In the genomic region with DNA sequence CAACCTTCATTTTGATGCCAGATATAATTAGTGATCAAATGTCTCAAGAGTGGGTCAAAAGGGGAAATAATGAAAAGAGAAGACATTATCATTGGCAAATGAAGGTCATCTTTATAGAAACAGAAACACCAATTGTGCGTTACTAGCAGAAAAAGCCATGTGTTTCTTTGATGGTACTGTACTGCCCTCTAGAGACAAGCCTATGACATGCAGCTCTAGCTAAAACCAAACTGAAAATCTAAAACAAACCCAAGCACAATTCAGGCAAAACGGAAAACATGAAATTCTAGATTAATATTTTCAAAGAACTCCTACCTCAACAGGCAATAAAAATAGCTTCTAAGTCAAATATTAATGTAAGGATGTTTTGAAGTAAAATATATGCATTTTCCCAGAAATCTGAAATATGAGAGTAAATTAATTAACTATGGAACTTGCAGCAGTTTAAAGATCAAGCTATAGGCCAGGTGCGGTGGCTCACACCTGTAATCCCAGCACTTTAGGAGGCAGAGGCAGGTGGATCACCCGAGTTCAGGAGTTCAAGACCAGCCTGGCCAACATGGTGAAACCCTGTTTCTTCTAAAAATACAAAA, we compare ENCODE assay signal across 7 cellular contexts.
DNase-seq lines count a peak whose midpoint lies in the region; FAIRE-seq and TF ChIP-seq lines count a peak whose summit lies in the region.

No MANE protein-coding gene starts in this region.

- H3K79me2 ChIP-seq in OCI-LY7 (ENCODE audit: insufficient read depth, low read depth, low read length) (no peaks in the 10 kb centered on the region), endothelial cell of umbilical vein (ENCODE audit: control insufficient read depth, insufficient read depth, low read length) (no peaks in the 10 kb centered on the region)

- H3K27ac ChIP-seq in OCI-LY7 (ENCODE audit: low read depth, low read length, poor library complexity, severe bottlenecking) (no peak overlapping the region), endothelial cell of umbilical vein (ENCODE audit: insufficient read depth, low read depth, low read length) (no peak overlapping the region)

- FAIRE-seq in endothelial cell of umbilical vein (lab: Jason Lieb, UNC): peak; percentile 87

- no peak overlapping the region for H3K9ac ChIP-seq in endothelial cell of umbilical vein (replicated peaks; ENCODE audit: extremely low read depth, insufficient read depth, low read length)

- TF ChIP-seq EP300 in Ishikawa (IDR thresholded peaks at IDR 0.05; ENCODE audit: borderline replicate concordance): no peak

- TF ChIP-seq CTCF in GM20000 (IDR thresholded peaks at IDR 0.05; ENCODE audit: extremely low read depth, missing control alignments): peak; percentile 85
- TF ChIP-seq CTCF in OCI-LY7 (conservative IDR thresholded peaks at IDR 0.05; ENCODE audit: low read length): peak; percentile 97
- peak; percentile 53 to 75 for TF ChIP-seq CTCF in endothelial cell of umbilical vein (IDR thresholded peaks at IDR 0.05; ENCODE audit: extremely low read depth in 1 of 2, insufficient read depth in 1 of 2, low read depth in 1 of 2, low read length in 2 of 2)

- peak; percentile 93 for TF ChIP-seq RAD21 in Ishikawa (IDR thresholded peaks at IDR 0.05; ENCODE audit: low read depth)

- CTCF ChIA-PET in OCI-LY7 (lab: Charles Lee; ENCODE audit: unreplicated experiment) (no interaction called here), endothelial cell of umbilical vein (lab: Charles Lee) (interaction anchor here (0.8 to 1.9 kb wide), 11 partner anchors 11 to 422 kb away, joined by 3 to 16 read pairs (median 3); no protein-coding TSS in a partner anchor)

- H2AFZ ChIP-seq in OCI-LY7 (ENCODE audit: low read length): peak overlapping the region; percentile 37; the same call in 1 of the 2 replicates
- no peak overlapping the region for H2AFZ ChIP-seq in endothelial cell of umbilical vein (ENCODE audit: low read depth, low read length)
- H2AFZ ChIP-seq in neuron (ENCODE audit: low read depth, low read length): peak overlapping the region; percentile 21

- dilution Hi-C loops in endothelial cell of umbilical vein (cut with MboI; ENCODE audit: extremely low pct_ligation_motif_present, low sequenced_read_pairs): no loop called here

- peak; percentile 47 for DNase-seq in EH (ENCODE audit: low read depth)
- peak; percentile 49 for DNase-seq in GM20000 (ENCODE audit: low spot score)
- DNase-seq in OCI-LY7 (ENCODE audit: low spot score): peak; percentile 58
- peak; percentile 38 for DNase-seq in endothelial cell of umbilical vein (ENCODE audit: low read depth, low spot score)
- DNase-seq in activated CD4-positive, CD25-positive, alpha-beta regulatory T cell (lab: John Stamatoyannopoulos, UW): no peak

- no peak for TF ChIP-seq POLR2A in endothelial cell of umbilical vein (IDR thresholded peaks at IDR 0.05; ENCODE audit: low read depth, low read length)

- POLR2A ChIA-PET in OCI-LY7 (lab: Charles Lee): interaction anchor here (0.8 to 1.4 kb wide), 2 partner anchors 450 to 451 kb away, joined by 3 read pairs; no protein-coding TSS in a partner anchor
- POLR2A ChIA-PET in endothelial cell of umbilical vein (lab: Charles Lee): no interaction called here

- H3K27me3 ChIP-seq in endothelial cell of umbilical vein (ENCODE audit: control insufficient read depth in 2 of 2, insufficient read depth in 2 of 2, low read length in 2 of 2) (no peaks in the 10 kb centered on the region), neuron (ENCODE audit: insufficient read depth, low read length) (no peaks in the 10 kb centered on the region)

- H3K4me1 ChIP-seq in OCI-LY7 (ENCODE audit: insufficient read depth, low read length, poor library complexity, severe bottlenecking): no peaks in the 10 kb centered on the region
- H3K4me1 ChIP-seq in endothelial cell of umbilical vein (ENCODE audit: control insufficient read depth, extremely low read depth, insufficient read depth, low read length): no peaks in the 10 kb centered on the region
- H3K4me1 ChIP-seq in neuron (ENCODE audit: insufficient read depth, low read length): no peaks in the 10 kb centered on the region

- H3K9me1 ChIP-seq in endothelial cell of umbilical vein (replicated peaks; ENCODE audit: control insufficient read depth, extremely low read depth, insufficient read depth, low read length): no peaks in the 10 kb centered on the region

- intact Hi-C loops in OCI-LY7 (cut with micrococcal nuclease; ENCODE audit: unreplicated experiment): no loop called here
- intact Hi-C loops in endothelial cell of umbilical vein (cut with micrococcal nuclease): loop anchor here (1.0 kb wide), 1 partner anchor 422 kb away; no protein-coding TSS in a partner anchor

- H3K9me2 ChIP-seq in OCI-LY7 (ENCODE audit: insufficient read depth, low read length): no peaks in the 10 kb centered on the region

- no peaks in the 10 kb centered on the region for H4K20me1 ChIP-seq in OCI-LY7 (ENCODE audit: insufficient read depth, low read length)
- H4K20me1 ChIP-seq in endothelial cell of umbilical vein (replicated peaks; ENCODE audit: control insufficient read depth, extremely low read depth, insufficient read depth, low read length): no peaks in the 10 kb centered on the region

- H3K36me3 ChIP-seq in OCI-LY7 (ENCODE audit: insufficient read depth, low read length) (no peaks in the 10 kb centered on the region), endothelial cell of umbilical vein (ENCODE audit: control insufficient read depth in 2 of 2, extremely low read depth in 1 of 2, insufficient read depth in 2 of 2, low read length in 2 of 2) (no peaks in the 10 kb centered on the region), neuron (ENCODE audit: insufficient read depth, low read length) (no peaks in the 10 kb centered on the region)

- no peaks in the 10 kb centered on the region for H3K9me3 ChIP-seq in OCI-LY7 (ENCODE audit: low read length)
- H3K9me3 ChIP-seq in endothelial cell of umbilical vein (replicated peaks; ENCODE audit: control insufficient read depth, insufficient read depth, low read length): no peaks in the 10 kb centered on the region
- H3K9me3 ChIP-seq in neuron (ENCODE audit: low read length): no peaks in the 10 kb centered on the region

- peak overlapping the region; percentile 9; the same call in 1 of the 2 replicates for H3K4me2 ChIP-seq in OCI-LY7 (ENCODE audit: low read length)
- H3K4me2 ChIP-seq in endothelial cell of umbilical vein (ENCODE audit: insufficient read depth, low read length): no peak overlapping the region

- no peak overlapping the region for H3K4me3 ChIP-seq in OCI-LY7 (ENCODE audit: low read depth, low read length, poor library complexity, severe bottlenecking)
- no peak overlapping the region for H3K4me3 ChIP-seq in endothelial cell of umbilical vein (replicated peaks in 1 of 3; ENCODE audit: insufficient read depth in 1 of 3, low read depth in 1 of 3, low read length in 3 of 3)
- H3K4me3 ChIP-seq in neuron (ENCODE audit: low read length): no peak overlapping the region

- BruUV-seq in OCI-LY7 (replicated peaks; lab: Mats Ljungman, UMichigan) (no TSS peak), endothelial cell of umbilical vein (replicated peaks; lab: Mats Ljungman, UMichigan) (no TSS peak)

TF ChIP-seq in Ishikawa, 13 proteins besides CTCF, POLR2A, EP300 and RAD21 (continues in another document):
- no peak for TF ChIP-seq ZBTB7A (IDR thresholded peaks at IDR 0.05; ENCODE audit: low read depth)
- TF ChIP-seq TEAD4 (IDR thresholded peaks at IDR 0.05): no peak
- no peak for TF ChIP-seq NFIC (IDR thresholded peaks at IDR 0.05)
- no peak for TF ChIP-seq YY1 (IDR thresholded peaks at IDR 0.05; ENCODE audit: low read depth)

TF ChIP-seq in endothelial cell of umbilical vein, 7 proteins besides CTCF, POLR2A, EP300 and RAD21:
- TF ChIP-seq FOS (IDR thresholded peaks at IDR 0.05; ENCODE audit: borderline replicate concordance, insufficient read depth, low read length) (no peak), GATA2 (IDR thresholded peaks at IDR 0.05; ENCODE audit: insufficient read depth, insufficient read length, low read depth, low read length) (no peak), JUN (IDR thresholded peaks at IDR 0.05; ENCODE audit: borderline replicate concordance, insufficient read depth, insufficient read length, low read depth) (no peak), EZH2 (IDR thresholded peaks at IDR 0.05; ENCODE audit: borderline replicate concordance, low read depth, low read length, severe bottlenecking) (no peak)
- TF ChIP-seq, protein P1, sequence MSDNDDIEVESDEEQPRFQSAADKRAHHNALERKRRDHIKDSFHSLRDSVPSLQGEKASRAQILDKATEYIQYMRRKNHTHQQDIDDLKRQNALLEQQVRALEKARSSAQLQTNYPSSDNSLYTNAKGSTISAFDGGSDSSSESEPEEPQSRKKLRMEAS (IDR thresholded peaks at IDR 0.05; ENCODE audit: insufficient read depth, insufficient read length): no peak

Comparison
In these comparisons a context has a peak if more than half of its experiments do, and no peak if none do; other contexts are left out.
1. DNase-seq: peak in EH (single experiment), GM20000 (single experiment), OCI-LY7 (single experiment) and endothelial cell of umbilical vein (single experiment); none in activated CD4-positive, CD25-positive, alpha-beta regulatory T cell (0 of 4).
2. Peak in every context shown above with its lines, with median percentiles within 50 percentile points of each other: CTCF ChIP-seq.